In genomic region chr2:88081924-88082609, GRCh38 we compare ENCODE assay signal across 1 cellular context.
TF ChIP-seq lines count a peak whose summit lies in the region.

No MANE protein-coding gene starts in this region.

TF ChIP-seq in H1, 55 proteins besides CTCF, POLR2A, EP300 and RAD21:
- no peak for TF ChIP-seq TAF7 (optimal IDR thresholded peaks at IDR 0.05; ENCODE audit: borderline replicate concordance, low read depth, low read length)
- TF ChIP-seq TCF12 (IDR thresholded peaks at IDR 0.05; ENCODE audit: low read depth, low read length): 0 out of 2 replicates have a peak, but pooled peaks have one; percentile 11
